Comparison of ENCODE assay signal across 15 cellular contexts in the genomic region with DNA sequence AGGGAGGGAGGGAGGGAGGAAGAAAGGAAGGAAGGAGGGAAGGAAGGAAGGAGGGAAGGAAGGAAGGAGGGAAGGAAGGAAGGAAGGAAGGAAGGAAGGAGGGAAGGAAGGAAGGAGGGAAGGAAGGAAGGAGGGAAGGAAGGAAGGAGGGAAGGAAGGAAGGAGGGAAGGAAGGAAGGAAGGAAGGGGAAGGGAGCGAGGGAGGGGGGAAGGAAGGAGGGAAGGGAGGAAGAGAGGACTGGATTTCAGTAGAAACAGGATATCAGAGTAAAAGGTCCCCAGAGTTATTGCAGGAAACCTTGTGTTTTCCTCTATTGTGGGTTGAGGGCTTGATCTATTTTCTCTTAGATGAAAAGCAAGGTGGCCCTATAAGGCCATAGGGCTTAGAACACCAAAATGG. TPM values are rescaled to one million over a fixed set of nuclear protein-coding genes. Genes with fewer than 3 reads are reported as not detected.
"Had no signal": no experiment of that assay in that cellular context is flagged by ENCODE, and none has a peak within 500 bp of the region (broad histone marks: within the 10 kb centered on the region; RNA-seq: fewer than 3 reads in every experiment).

No MANE protein-coding gene starts in this region.

RNA-seq across cellular contexts. Expression of a gene that starts 14.0 kb away (rescaled TPM):
- total RNA-seq: natural killer cell treated with Interleukin-12 subunit alpha and Interleukin-12 subunit beta and Interleukin-15 and Interleukin-18, amount 100 ng/mL, for 72 hours; neural crest cell; omental fat pad; osteocyte; posterior vena cava; pulmonary artery endothelial cell; right atrium auricular region; sciatic nerve; smooth muscle cell; spleen; suprapubic skin; transverse colon; upper lobe of right lung; urinary bladder had no signal
- polyA plus RNA-seq: smooth muscle cell, spleen, thymus, urinary bladder had no signal

RNA-seq across cellular contexts. Expression of a gene that starts 37.4 kb away (rescaled TPM):
- total RNA-seq: natural killer cell treated with Interleukin-12 subunit alpha and Interleukin-12 subunit beta and Interleukin-15 and Interleukin-18, amount 100 ng/mL, for 72 hours; pulmonary artery endothelial cell had no signal
